26 cellular contexts compared by ENCODE assay signal in genomic region chr12:62907067-62907466, GRCh38. TPM values are rescaled to one million over a fixed set of nuclear protein-coding genes. Genes with fewer than 3 reads are reported as not detected.
"Had no signal": no experiment of that assay in that cellular context is flagged by ENCODE, and none has a peak within 500 bp of the region (broad histone marks: within the 10 kb centered on the region; RNA-seq: fewer than 3 reads in every experiment).

No MANE protein-coding gene starts in this region.

- H3K36me3 Mint-ChIP-seq: activated naive CD4-positive, alpha-beta T cell treated with anti-CD3 and anti-CD28 coated beads, Interleukin-2, amount 10 ng/mL, durations not matched to agents 7 days and 5 days; activated naive CD8-positive, alpha-beta T cell treated with anti-CD3 and anti-CD28 coated beads for 36 hours had no signal

- H3K4me3 Mint-ChIP-seq: activated CD4-positive, alpha-beta memory T cell treated with anti-CD3 and anti-CD28 coated beads, Interleukin-2, amount 10 ng/mL, durations not matched to agents 7 days and 5 days; activated CD4-positive, alpha-beta T cell treated with anti-CD3 and anti-CD28 coated beads for 36 hours; activated naive CD4-positive, alpha-beta T cell treated with anti-CD3 and anti-CD28 coated beads, Interleukin-2, amount 10 ng/mL, durations not matched to agents 7 days and 5 days; activated naive CD8-positive, alpha-beta T cell treated with anti-CD3 and anti-CD28 coated beads for 36 hours; activated T-helper 17 cell treated with anti-CD3 and anti-CD28 coated beads, Interleukin-2, amount 50 U/mL, for 72 hours had no signal

- H3K9me3 Mint-ChIP-seq: activated CD4-positive, alpha-beta memory T cell treated with anti-CD3 and anti-CD28 coated beads, Interleukin-2, amount 10 ng/mL, durations not matched to agents 7 days and 5 days; activated naive CD4-positive, alpha-beta T cell treated with anti-CD3 and anti-CD28 coated beads, Interleukin-2, amount 10 ng/mL, durations not matched to agents 7 days and 5 days; activated naive CD8-positive, alpha-beta T cell treated with anti-CD3 and anti-CD28 coated beads for 36 hours; activated T-helper 17 cell treated with anti-CD3 and anti-CD28 coated beads, Interleukin-2, amount 50 U/mL, for 72 hours had no signal

- H3K27ac ChIP-seq: breast epithelium, RWPE1, SJCRH30 had no signal

- ATAC-seq: activated CD4-positive, alpha-beta T cell treated with anti-CD3 and anti-CD28 coated beads for 36 hours; activated T-helper 17 cell treated with anti-CD3 and anti-CD28 coated beads, Interleukin-2, amount 50 U/mL, for 72 hours; Panc1 had no signal

- H3K4me1 Mint-ChIP-seq: activated CD4-positive, alpha-beta memory T cell treated with anti-CD3 and anti-CD28 coated beads, Interleukin-2, amount 10 ng/mL, durations not matched to agents 7 days and 5 days; activated CD4-positive, alpha-beta T cell treated with anti-CD3 and anti-CD28 coated beads for 36 hours; activated naive CD4-positive, alpha-beta T cell treated with anti-CD3 and anti-CD28 coated beads, Interleukin-2, amount 10 ng/mL, durations not matched to agents 7 days and 5 days; activated naive CD8-positive, alpha-beta T cell treated with anti-CD3 and anti-CD28 coated beads for 36 hours; activated T-helper 17 cell treated with anti-CD3 and anti-CD28 coated beads, Interleukin-2, amount 50 U/mL, for 72 hours had no signal

- H3K27ac Mint-ChIP-seq: activated CD4-positive, alpha-beta memory T cell treated with anti-CD3 and anti-CD28 coated beads, Interleukin-2, amount 10 ng/mL, durations not matched to agents 7 days and 5 days; activated CD4-positive, alpha-beta T cell treated with anti-CD3 and anti-CD28 coated beads for 36 hours; activated naive CD4-positive, alpha-beta T cell treated with anti-CD3 and anti-CD28 coated beads, Interleukin-2, amount 10 ng/mL, durations not matched to agents 7 days and 5 days; activated naive CD8-positive, alpha-beta T cell treated with anti-CD3 and anti-CD28 coated beads for 36 hours; activated T-helper 17 cell treated with anti-CD3 and anti-CD28 coated beads, Interleukin-2, amount 50 U/mL, for 72 hours had no signal

- H3K4me2 ChIP-seq: SK-N-SH had no signal

- H3K27me3 ChIP-seq: breast epithelium, SJCRH30 had no signal

- H3K36me3 ChIP-seq: breast epithelium, SJCRH30 had no signal

- H3K27me3 Mint-ChIP-seq: activated naive CD8-positive, alpha-beta T cell treated with anti-CD3 and anti-CD28 coated beads for 36 hours had no signal

- H3K4me3 ChIP-seq: breast epithelium, K562, SJCRH30 had no signal

- DNase-seq: activated CD4-positive, alpha-beta memory T cell treated with anti-CD3 and anti-CD28 coated beads, Interleukin-2, amount 10 ng/mL, durations not matched to agents 7 days and 5 days; activated CD4-positive, alpha-beta T cell treated with anti-CD3 and anti-CD28 coated beads for 36 hours; activated CD4-positive, alpha-beta T cell treated with anti-CD3 and anti-CD28 coated beads, Interleukin-2, amount 50 U/mL, for 1 hour; activated gamma-delta T cell treated with Interleukin-2 at 50 U/mL for 16 hours; activated naive CD4-positive, alpha-beta T cell treated with anti-CD3 and anti-CD28 coated beads, Interleukin-2, amount 10 ng/mL, durations not matched to agents 7 days and 5 days; activated naive CD8-positive, alpha-beta T cell treated with anti-CD3 and anti-CD28 coated beads for 36 hours; activated T-cell treated with anti-CD3 and anti-CD28 coated beads for 4 hours; activated T-cell treated with anti-CD3 and anti-CD28 coated beads, Interleukin-2, amount 50 U/mL, for 48 hours; aorta; Kasumi-1; NCI-H1048; NCI-H1930; NCI-H2171; NCI-H2227 treated with DMSO at 0.1 percent for 48 hours; NCI-H526; NCI-H774; Right ventricle myocardium superior; SJCRH30; SK-N-SH; T-helper 1 cell; WERI-Rb-1 had no signal

- H3K9me3 ChIP-seq: breast epithelium, SK-N-SH had no signal

- H3K4me1 ChIP-seq: breast epithelium had no signal

- H3K9ac ChIP-seq: SK-N-SH had no signal

RNA-seq across cellular contexts. Expression of gene PPM1H, which starts 27.9 kb away (rescaled TPM):
- total RNA-seq: activated CD4-positive, alpha-beta memory T cell treated with anti-CD3 and anti-CD28 coated beads, Interleukin-2, amount 10 ng/mL, durations not matched to agents 7 days and 5 days; activated T-helper 17 cell treated with anti-CD3 and anti-CD28 coated beads, Interleukin-2, amount 50 U/mL, for 72 hours had no signal
